In the genomic region with DNA sequence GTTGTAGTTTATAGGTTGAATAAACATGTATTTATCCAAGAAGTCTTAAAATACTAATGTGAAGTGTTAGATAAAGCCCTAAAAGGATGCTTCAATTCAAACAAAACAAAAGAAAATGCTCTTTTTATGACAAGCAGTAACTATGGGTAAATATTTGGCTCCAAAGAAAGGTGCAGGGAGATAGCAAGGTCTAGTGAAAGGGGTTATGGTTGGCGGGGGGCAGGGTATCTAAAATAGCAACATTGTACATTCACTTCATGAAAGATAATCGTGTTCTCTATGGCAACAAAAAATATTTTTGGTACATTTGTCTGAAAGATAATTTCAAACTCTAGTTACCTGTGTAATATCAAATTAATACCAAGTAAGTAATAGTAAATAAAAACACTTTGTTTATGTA, we compare ENCODE assay signal across 27 cellular contexts.
"Had no signal": no experiment of that assay in that cellular context is flagged by ENCODE, and none has a peak within 500 bp of the region (broad histone marks: within the 10 kb centered on the region; RNA-seq: fewer than 3 reads in every experiment).

No MANE protein-coding gene starts in this region.

- H3K36me3 ChIP-seq: MG63, SJCRH30 had no signal

- DNase-seq: Kasumi-1, KBM-7, MG63, NCI-H1048, NCI-H1417, NCI-H1436, NCI-H146, NCI-H1694, NCI-H187, NCI-H1930, NCI-H2081 treated with DMSO at 0.1 percent for 48 hours, NCI-H2107, NCI-H226, NCI-H446 treated with DMSO at 0.1 percent for 48 hours, NCI-H510A treated with DMSO at 0.1 percent for 48 hours, NCI-H524 treated with DMSO at 0.1 percent for 48 hours, NCI-H526 treated with DMSO at 0.1 percent for 48 hours, NCI-H774, PC-9, SHP77, SIG-M5, SJCRH30 had no signal

- ATAC-seq: Panc1, SK-N-SH treated with all-trans-retinoic acid at 6 μM for 48 hours had no signal

- H3K27ac ChIP-seq: KMS-11, PC-9, RWPE1, SJCRH30, SK-N-MC had no signal

- H3K4me1 ChIP-seq: SJCRH30 had no signal

- H3K27me3 ChIP-seq: SJCRH30 had no signal

- H3K9me3 ChIP-seq: MG63, SJCRH30 had no signal

- H3K4me3 ChIP-seq: MG63, PC-9, SJCRH30, SK-N-MC had no signal
